In genomic region chr10:124221356-124222297, GRCh38 we compare ENCODE assay signal across 9 cellular contexts.
A peak's percentile ranks its signal among the peaks of the same experiment; 100 is the strongest.
DNase-seq lines count a peak whose midpoint lies in the region; ATAC-seq and TF ChIP-seq lines count a peak whose summit lies in the region.
"Had no signal": no experiment of that assay in that cellular context is flagged by ENCODE, and none has a peak within 500 bp of the region (broad histone marks: within the 10 kb centered on the region; RNA-seq: fewer than 3 reads in every experiment).

No MANE protein-coding gene starts in this region.

- ATAC-seq in GM19035 (IDR thresholded peaks at IDR 0.05; ENCODE audit: unreplicated experiment) (peak; percentile 64), HG02870 (IDR thresholded peaks at IDR 0.05; ENCODE audit: unreplicated experiment) (peak; percentile 70), gastroesophageal sphincter (no peak)
- ATAC-seq in activated CD4-positive, alpha-beta T cell treated with anti-CD3 and anti-CD28 coated beads for 36 hours = no peak

- H3K9me3 Mint-ChIP-seq in T-helper 2 cell treated with Interferon-gamma antibody and Interleukin-4, amounts not matched to agents 5 μg/mL and 100 μg/mL, for 36 hours = peaks cover 3% of the 10 kb centered on the region
- H3K9me3 Mint-ChIP-seq in osteocyte (ENCODE audit: unreplicated experiment) = peaks cover 6% of the 10 kb centered on the region
- H3K9me3 Mint-ChIP-seq in glutamatergic neuron (ENCODE audit: unreplicated experiment) = peaks cover 6% of the 10 kb centered on the region
- H3K9me3 Mint-ChIP-seq in activated CD4-positive, alpha-beta T cell treated with anti-CD3 and anti-CD28 coated beads for 36 hours (ENCODE audit: low read depth) = peaks cover 3% of the 10 kb centered on the region

- no peak overlapping the region for H3K4me3 ChIP-seq in gastroesophageal sphincter
- H3K4me3 ChIP-seq: skin epidermis had no signal

- peak overlapping the region; percentile 36 for H3K27ac Mint-ChIP-seq in T-helper 2 cell treated with Interferon-gamma antibody and Interleukin-4, amounts not matched to agents 5 μg/mL and 100 μg/mL, for 36 hours
- H3K27ac Mint-ChIP-seq in osteocyte (ENCODE audit: unreplicated experiment) = peak overlapping the region; percentile 85
- no peak overlapping the region for H3K27ac Mint-ChIP-seq in glutamatergic neuron (ENCODE audit: unreplicated experiment)
- H3K27ac Mint-ChIP-seq in activated CD4-positive, alpha-beta T cell treated with anti-CD3 and anti-CD28 coated beads for 36 hours = no peak overlapping the region

- no peaks in the 10 kb centered on the region for H3K27me3 Mint-ChIP-seq in T-helper 2 cell treated with Interferon-gamma antibody and Interleukin-4, amounts not matched to agents 5 μg/mL and 100 μg/mL, for 36 hours (ENCODE audit: low read depth)
- peaks cover 9% of the 10 kb centered on the region for H3K27me3 Mint-ChIP-seq in osteocyte (ENCODE audit: unreplicated experiment)
- peaks cover 4% of the 10 kb centered on the region for H3K27me3 Mint-ChIP-seq in glutamatergic neuron (ENCODE audit: unreplicated experiment)
- peaks cover 8% of the 10 kb centered on the region for H3K27me3 Mint-ChIP-seq in activated CD4-positive, alpha-beta T cell treated with anti-CD3 and anti-CD28 coated beads for 36 hours

- no peaks in the 10 kb centered on the region for H3K9me3 ChIP-seq in gastroesophageal sphincter

- H3K4me1 Mint-ChIP-seq in T-helper 2 cell treated with Interferon-gamma antibody and Interleukin-4, amounts not matched to agents 5 μg/mL and 100 μg/mL, for 36 hours (ENCODE audit: low read depth) = peaks cover 16% of the 10 kb centered on the region
- H3K4me1 Mint-ChIP-seq in osteocyte (ENCODE audit: unreplicated experiment) = peaks cover 35% of the 10 kb centered on the region
- H3K4me1 Mint-ChIP-seq in glutamatergic neuron (ENCODE audit: low read depth, unreplicated experiment) = peaks cover 9% of the 10 kb centered on the region
- H3K4me1 Mint-ChIP-seq in activated CD4-positive, alpha-beta T cell treated with anti-CD3 and anti-CD28 coated beads for 36 hours = no peaks in the 10 kb centered on the region

- no peaks in the 10 kb centered on the region for H3K27me3 ChIP-seq in gastroesophageal sphincter

- H3K4me1 ChIP-seq in gastroesophageal sphincter = peaks cover 0 to 44% (median 0%) of the 10 kb centered on the region in 3 donors

- TF ChIP-seq CTCF in osteocyte (IDR thresholded peaks at IDR 0.05) (no peak), glutamatergic neuron (IDR thresholded peaks at IDR 0.05; ENCODE audit: partially characterized antibody, unreplicated experiment) (no peak), gastroesophageal sphincter (IDR thresholded peaks at IDR 0.05) (no peak)

- POLR2A ChIA-PET in activated CD4-positive, alpha-beta T cell treated with anti-CD3 and anti-CD28 coated beads for 36 hours (lab: Charles Lee) = no interaction called here

- 37 to 75% methylated on average over 11 to 19 of the region's 22 CpGs for WGBS in gastroesophageal sphincter (ENCODE audit: low coverage in 1 of 2), 2 donors

- no peak overlapping the region for H3K27ac ChIP-seq in gastroesophageal sphincter

- intact Hi-C loops in activated CD4-positive, alpha-beta T cell treated with anti-CD3 and anti-CD28 coated beads for 36 hours (cut with DNase I, micrococcal nuclease) = loop anchor here in 1 of 2 experiments (10.0 kb wide), 1 partner anchor 227 kb away; no protein-coding TSS in a partner anchor

- peak overlapping the region; percentile 28 for H3K4me3 Mint-ChIP-seq in T-helper 2 cell treated with Interferon-gamma antibody and Interleukin-4, amounts not matched to agents 5 μg/mL and 100 μg/mL, for 36 hours
- H3K4me3 Mint-ChIP-seq in osteocyte (ENCODE audit: unreplicated experiment) (peak overlapping the region; percentile 60), glutamatergic neuron (ENCODE audit: unreplicated experiment) (no peak overlapping the region)
- H3K4me3 Mint-ChIP-seq in activated CD4-positive, alpha-beta T cell treated with anti-CD3 and anti-CD28 coated beads for 36 hours = no peak overlapping the region

- TF ChIP-seq EP300 in gastroesophageal sphincter (IDR thresholded peaks at IDR 0.05) = no peak

- no peaks in the 10 kb centered on the region for H3K36me3 Mint-ChIP-seq in T-helper 2 cell treated with Interferon-gamma antibody and Interleukin-4, amounts not matched to agents 5 μg/mL and 100 μg/mL, for 36 hours (ENCODE audit: low read depth)
- no peaks in the 10 kb centered on the region for H3K36me3 Mint-ChIP-seq in osteocyte (ENCODE audit: unreplicated experiment)
- H3K36me3 Mint-ChIP-seq in glutamatergic neuron (ENCODE audit: unreplicated experiment) = peaks cover 3% of the 10 kb centered on the region
- no peaks in the 10 kb centered on the region for H3K36me3 Mint-ChIP-seq in activated CD4-positive, alpha-beta T cell treated with anti-CD3 and anti-CD28 coated beads for 36 hours (ENCODE audit: low read depth)

- CTCF ChIA-PET in activated CD4-positive, alpha-beta T cell treated with anti-CD3 and anti-CD28 coated beads for 36 hours (lab: Charles Lee) = no interaction called here

- no peak for TF ChIP-seq POLR2A in gastroesophageal sphincter (IDR thresholded peaks at IDR 0.05)

- no peak for DNase-seq in T-helper 2 cell treated with Interferon-gamma antibody and Interleukin-4, amounts not matched to agents 5 μg/mL and 100 μg/mL, for 36 hours (ENCODE audit: low spot score)
- DNase-seq in osteocyte (ENCODE audit: extremely low spot score, unreplicated experiment) = no peak
- no peak for DNase-seq in glutamatergic neuron
- DNase-seq in NCI-H146 (lab: John Stamatoyannopoulos, UW) = no peak
- no peak for DNase-seq in activated CD4-positive, alpha-beta T cell treated with anti-CD3 and anti-CD28 coated beads for 36 hours

- no peaks in the 10 kb centered on the region for H3K36me3 ChIP-seq in gastroesophageal sphincter

Comparison
In these comparisons a context has a peak if more than half of its experiments do, and no peak if none do; other contexts are left out.
1. ATAC-seq: peak in GM19035 (single experiment) and HG02870 (single experiment); none in activated CD4-positive, alpha-beta T cell treated with anti-CD3 and anti-CD28 coated beads for 36 hours (single experiment) and gastroesophageal sphincter (single experiment).
2. H3K27ac Mint-ChIP-seq: peak in T-helper 2 cell treated with Interferon-gamma antibody and Interleukin-4, amounts not matched to agents 5 μg/mL and 100 μg/mL, for 36 hours (single experiment) and osteocyte (single experiment); none in glutamatergic neuron (single experiment) and activated CD4-positive, alpha-beta T cell treated with anti-CD3 and anti-CD28 coated beads for 36 hours (single experiment).
3. H3K4me3 Mint-ChIP-seq: peak in T-helper 2 cell treated with Interferon-gamma antibody and Interleukin-4, amounts not matched to agents 5 μg/mL and 100 μg/mL, for 36 hours (single experiment) and osteocyte (single experiment); none in glutamatergic neuron (single experiment) and activated CD4-positive, alpha-beta T cell treated with anti-CD3 and anti-CD28 coated beads for 36 hours (single experiment).